14 cellular contexts compared by ENCODE assay signal in the genomic region with DNA sequence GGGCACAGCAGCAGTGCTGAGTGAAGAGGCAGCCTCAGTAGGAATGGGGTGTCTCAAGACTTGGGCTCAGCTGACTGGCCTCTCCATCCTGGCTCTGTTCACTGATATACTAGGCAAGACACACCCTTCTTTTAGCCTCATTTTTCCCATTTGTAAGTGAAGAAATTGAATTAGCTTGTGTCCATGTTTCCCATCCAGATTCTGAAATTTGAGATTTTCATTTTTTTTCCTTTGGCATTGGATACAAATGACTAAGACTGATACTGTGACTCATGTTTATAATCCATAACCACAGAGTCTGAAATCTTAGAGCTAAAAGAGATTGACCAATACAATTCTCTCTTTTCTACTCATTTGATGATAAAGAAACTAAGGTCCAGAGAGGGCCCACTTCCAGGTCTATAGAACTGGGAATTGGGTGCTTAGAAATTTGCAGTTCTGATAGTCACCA.
DNase-seq lines count a peak whose midpoint lies in the region; ATAC-seq and TF ChIP-seq lines count a peak whose summit lies in the region.
"Had no signal": no experiment of that assay in that cellular context is flagged by ENCODE, and none has a peak within 500 bp of the region (broad histone marks: within the 10 kb centered on the region; RNA-seq: fewer than 3 reads in every experiment).

No MANE protein-coding gene starts in this region.

- H3K4me1 Mint-ChIP-seq in CD4-positive, alpha-beta T cell (ENCODE audit: low read depth), result no peaks in the 10 kb centered on the region
- H3K4me1 Mint-ChIP-seq: CD4-positive, alpha-beta memory T cell; stimulated activated naive B cell treated with anti-CD40 and anti-IgM and Interleukin-4, amounts not matched to agents 10 μg/mL and 1 μg/mL and 100 μg/mL, for 72 hours had no signal

- no peaks in the 10 kb centered on the region for H3K79me1 ChIP-seq in trophoblast cell (ENCODE audit: low read length)

- H3K36me3 Mint-ChIP-seq in CD4-positive, alpha-beta T cell (ENCODE audit: low read depth), result peaks cover 70% of the 10 kb centered on the region

- ATAC-seq in esophagus mucosa, result peak; percentile 43
- no peak for ATAC-seq in HG02981 (IDR thresholded peaks at IDR 0.05; ENCODE audit: unreplicated experiment)
- no peak for ATAC-seq in CD4-positive, alpha-beta T cell (ENCODE audit: poor library complexity)
- ATAC-seq: lower lobe of right lung; stimulated activated naive B cell treated with anti-CD40 and anti-IgM and Interleukin-4, amounts not matched to agents 10 μg/mL and 1 μg/mL and 100 μg/mL, for 72 hours had no signal

- CTCF ChIA-PET in BJ (lab: Yijun Ruan, JAX), result interaction anchor here (1.0 to 1.5 kb wide), 7 partner anchors 12 to 133 kb away, joined by 3 to 6 read pairs (median 3); no protein-coding TSS in a partner anchor
- CTCF ChIA-PET in CD4-positive, alpha-beta T cell (lab: Charles Lee), result no interaction called here
- CTCF ChIA-PET in HEK293T (lab: Yijun Ruan, JAX), result no interaction called here

- H3K23ac ChIP-seq in trophoblast cell (ENCODE audit: low read length), result no peak overlapping the region

- no peak overlapping the region for H3K4ac ChIP-seq in trophoblast cell (ENCODE audit: low read depth, low read length)

- no peak overlapping the region for H4K91ac ChIP-seq in trophoblast cell (ENCODE audit: low read depth, low read length)

- H3K27me3 ChIP-seq in BJ (ENCODE audit: control insufficient read depth, insufficient read depth, low read length), result no peaks in the 10 kb centered on the region
- no peaks in the 10 kb centered on the region for H3K27me3 ChIP-seq in MG63
- H3K27me3 ChIP-seq in trophoblast cell (ENCODE audit: insufficient read depth, low read length), result no peaks in the 10 kb centered on the region
- H3K27me3 ChIP-seq in CD4-positive, alpha-beta T cell (ENCODE audit: control insufficient read depth, insufficient read depth, low read length), result no peaks in the 10 kb centered on the region

- H3K27ac ChIP-seq in trophoblast cell (ENCODE audit: low read depth, low read length), result no peak overlapping the region
- H3K27ac ChIP-seq in CD4-positive, alpha-beta T cell (ENCODE audit: low read depth, low read length), result no peak overlapping the region
- H3K27ac ChIP-seq: lower lobe of right lung had no signal

- no peak overlapping the region for H4K12ac ChIP-seq in trophoblast cell (ENCODE audit: low read depth, low read length)

- no peaks in the 10 kb centered on the region for H3K79me2 ChIP-seq in trophoblast cell (ENCODE audit: control insufficient read depth, insufficient read depth, low read length, poor library complexity)

- POLR2A ChIA-PET in BJ (lab: Charles Lee), result interaction anchor here (0.6 kb wide), 1 partner anchor 588 kb away, joined by 3 read pairs; no protein-coding TSS in a partner anchor
- POLR2A ChIA-PET in CD4-positive, alpha-beta T cell (lab: Charles Lee), result no interaction called here
- POLR2A ChIA-PET in HEK293T (lab: Yijun Ruan, JAX), result no interaction called here

- H3K36me3 ChIP-seq in BJ (ENCODE audit: control insufficient read depth, insufficient read depth, low read length) (no peaks in the 10 kb centered on the region), MG63 (no peaks in the 10 kb centered on the region), trophoblast cell (ENCODE audit: control insufficient read depth in 1 of 2, insufficient read depth in 2 of 2, low read length in 2 of 2) (no peaks in the 10 kb centered on the region)
- H3K36me3 ChIP-seq: lower lobe of right lung had no signal

- no peak overlapping the region for H2BK120ac ChIP-seq in trophoblast cell (ENCODE audit: insufficient read depth, low read length, poor library complexity)

- H3K9ac ChIP-seq in trophoblast cell (ENCODE audit: low read length), result peak overlapping the region; percentile 18

- no peak overlapping the region for H2BK5ac ChIP-seq in trophoblast cell (ENCODE audit: low read depth, low read length, poor library complexity)

- DNase-seq in BJ (ENCODE audit: low read depth), result peak; percentile 30
- peak; percentile 19 for DNase-seq in MG63
- no peak for DNase-seq in trophoblast cell
- no peak for DNase-seq in CD4-positive, alpha-beta T cell
- no peak for DNase-seq in inferior parietal cortex (ENCODE audit: extremely low spot score)
- DNase-seq in HEK293T (ENCODE audit: extremely low spot score), result no peak
- DNase-seq: activated effector memory CD4-positive, alpha-beta T cell treated with anti-CD3 and anti-CD28 coated beads, Interleukin-2, amount 50 U/mL, for 16 hours; CD4-positive, alpha-beta memory T cell; lower lobe of right lung; NCI-H187; NCI-H82; stimulated activated naive B cell treated with anti-CD40 and anti-IgM and Interleukin-4, amounts not matched to agents 10 μg/mL and 1 μg/mL and 100 μg/mL, for 72 hours had no signal

- H2AFZ ChIP-seq in trophoblast cell (ENCODE audit: insufficient read depth, low read length, poor library complexity), result no peak overlapping the region

- no peaks in the 10 kb centered on the region for H3K9me3 Mint-ChIP-seq in CD4-positive, alpha-beta T cell
- H3K9me3 Mint-ChIP-seq: CD4-positive, alpha-beta memory T cell had no signal

- H3K14ac ChIP-seq in trophoblast cell (ENCODE audit: low read length), result no peak overlapping the region

- H3K4me2 ChIP-seq in trophoblast cell (ENCODE audit: low read length), result no peak overlapping the region

- no peak overlapping the region for H2AK5ac ChIP-seq in trophoblast cell (ENCODE audit: low read length)

- no peak overlapping the region for H2BK12ac ChIP-seq in trophoblast cell (ENCODE audit: low read length)

- TF ChIP-seq CTCF in BJ (IDR thresholded peaks at IDR 0.05; ENCODE audit: insufficient read depth, low read depth, low read length), result no peak
- no peak for TF ChIP-seq CTCF in CD4-positive, alpha-beta T cell (IDR thresholded peaks at IDR 0.05)

- intact Hi-C loops in CD4-positive, alpha-beta T cell (cut with DNase I, micrococcal nuclease), result no loop called here

- H3K18ac ChIP-seq in trophoblast cell (ENCODE audit: low read length), result no peak overlapping the region

- no peak overlapping the region for H3K4me3 Mint-ChIP-seq in CD4-positive, alpha-beta T cell
- H3K4me3 Mint-ChIP-seq: CD4-positive, alpha-beta memory T cell; stimulated activated naive B cell treated with anti-CD40 and anti-IgM and Interleukin-4, amounts not matched to agents 10 μg/mL and 1 μg/mL and 100 μg/mL, for 72 hours had no signal

- H4K8ac ChIP-seq in trophoblast cell (ENCODE audit: low read depth, low read length), result no peak overlapping the region

- H3K4me3 ChIP-seq in BJ (ENCODE audit: low read depth, low read length), result no peak overlapping the region
- H3K4me3 ChIP-seq in MG63, result no peak overlapping the region
- H3K4me3 ChIP-seq in trophoblast cell (ENCODE audit: low read depth, low read length), result no peak overlapping the region
- H3K4me3 ChIP-seq: lower lobe of right lung had no signal

- H3K9me3 ChIP-seq in MG63, result no peaks in the 10 kb centered on the region
- H3K9me3 ChIP-seq in trophoblast cell (ENCODE audit: insufficient read depth, low read depth, low read length), result no peaks in the 10 kb centered on the region
- no peaks in the 10 kb centered on the region for H3K9me3 ChIP-seq in CD4-positive, alpha-beta T cell (ENCODE audit: control insufficient read depth, low read length)
- H3K9me3 ChIP-seq: lower lobe of right lung had no signal

- H3K4me1 ChIP-seq in trophoblast cell (ENCODE audit: control insufficient read depth in 1 of 2, insufficient read depth in 2 of 2, low read length in 2 of 2), result peaks cover 0 to 3% of the 10 kb centered on the region in 2 experiments
- H3K4me1 ChIP-seq: lower lobe of right lung had no signal

- H3K27ac Mint-ChIP-seq in CD4-positive, alpha-beta T cell, result no peak overlapping the region
- H3K27ac Mint-ChIP-seq: stimulated activated naive B cell treated with anti-CD40 and anti-IgM and Interleukin-4, amounts not matched to agents 10 μg/mL and 1 μg/mL and 100 μg/mL, for 72 hours had no signal

- no peaks in the 10 kb centered on the region for H3K27me3 Mint-ChIP-seq in CD4-positive, alpha-beta T cell
- H3K27me3 Mint-ChIP-seq: CD4-positive, alpha-beta memory T cell; stimulated activated naive B cell treated with anti-CD40 and anti-IgM and Interleukin-4, amounts not matched to agents 10 μg/mL and 1 μg/mL and 100 μg/mL, for 72 hours had no signal

TF ChIP-seq in HEK293T, 16 proteins besides CTCF, POLR2A, EP300 and RAD21:
- no peak for TF ChIP-seq FOXM1 (IDR thresholded peaks at IDR 0.05; ENCODE audit: borderline replicate concordance)

Comparison
In these comparisons a context has a peak if more than half of its experiments do, and no peak if none do; other contexts are left out.
1. DNase-seq: peak in BJ (single experiment) and MG63 (single experiment); none in trophoblast cell (0 of 2), CD4-positive, alpha-beta T cell (0 of 10), inferior parietal cortex (single experiment) and HEK293T (single experiment).